22 cellular contexts compared by ENCODE assay signal in genomic region chr3:179513867-179514266, GRCh38.
"Had no signal": no experiment of that assay in that cellular context is flagged by ENCODE, and none has a peak within 500 bp of the region (broad histone marks: within the 10 kb centered on the region; RNA-seq: fewer than 3 reads in every experiment).

No MANE protein-coding gene starts in this region.

- H3K27ac ChIP-seq: left lung, sigmoid colon, spleen, thoracic aorta, upper lobe of left lung had no signal

- H3K4me3 ChIP-seq: left lung, sigmoid colon, spleen, thoracic aorta, upper lobe of left lung had no signal

- H3K9me3 ChIP-seq: sigmoid colon, thoracic aorta, upper lobe of left lung had no signal

- H3K4me1 ChIP-seq: left lung, sigmoid colon, spleen, upper lobe of left lung had no signal

- DNase-seq: activated CD4-positive, alpha-beta memory T cell treated with anti-CD3 and anti-CD28 coated beads, Interleukin-2, amount 10 ng/mL, durations not matched to agents 7 days and 5 days; activated CD4-positive, alpha-beta T cell treated with anti-CD3 and anti-CD28 coated beads for 48 hours; activated CD4-positive, CD25-positive, alpha-beta regulatory T cell; activated CD8-positive, alpha-beta memory T cell treated with anti-CD3 and anti-CD28 coated beads, Interleukin-2, amount 10 ng/mL, durations not matched to agents 7 days and 5 days; activated naive CD4-positive, alpha-beta T cell; activated naive CD8-positive, alpha-beta T cell treated with anti-CD3 and anti-CD28 coated beads, Interleukin-2, amount 10 ng/mL, durations not matched to agents 7 days and 5 days; anterior cingulate cortex; dermis blood vessel endothelial cell; effector memory CD8-positive, alpha-beta T cell; kidney; left lung; midbrain; nephron progenitor cell; occipital lobe; posterior cingulate gyrus; sigmoid colon; spleen; stimulated activated naive B cell treated with anti-CD40 and anti-IgM and Interleukin-4, amounts not matched to agents 10 μg/mL and 1 μg/mL and 100 μg/mL, for 72 hours; T-helper 1 cell; T-helper 9 cell; upper lobe of left lung had no signal

- H3K36me3 ChIP-seq: left lung, sigmoid colon, spleen, thoracic aorta, upper lobe of left lung had no signal

- H3K27me3 ChIP-seq: left lung, sigmoid colon, spleen, upper lobe of left lung had no signal
